ENCODE assay signal across 14 cellular contexts in the genomic region with DNA sequence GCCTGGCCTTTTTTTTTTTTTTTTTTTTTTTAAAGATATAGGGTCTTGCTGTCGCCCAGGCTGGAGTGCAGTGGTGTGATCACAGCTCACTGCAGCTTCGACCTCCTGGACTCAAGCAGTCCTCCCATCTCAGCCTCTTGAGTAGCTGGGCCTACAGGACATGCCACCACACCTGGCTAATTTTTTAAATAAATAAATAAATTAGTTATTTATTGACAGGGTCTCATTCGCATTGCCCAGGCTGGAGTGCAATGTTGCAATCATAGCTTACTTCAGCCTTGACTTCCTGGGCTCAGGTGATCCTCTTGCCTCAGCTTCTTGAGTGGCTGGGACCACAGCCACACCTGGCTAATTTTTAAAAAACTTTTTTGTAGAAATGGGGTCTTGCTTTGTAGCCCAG.
"Had no signal": no experiment of that assay in that cellular context is flagged by ENCODE, and none has a peak within 500 bp of the region (broad histone marks: within the 10 kb centered on the region; RNA-seq: fewer than 3 reads in every experiment).

No MANE protein-coding gene starts in this region.

- H3K9me3 ChIP-seq: left ventricle myocardium inferior, ovary, tibial nerve had no signal

- H3K4me3 Mint-ChIP-seq: activated CD4-positive, alpha-beta T cell treated with anti-CD3 and anti-CD28 coated beads, Interleukin-2, amount 10 ng/mL, durations not matched to agents 7 days and 5 days; activated naive CD8-positive, alpha-beta T cell treated with anti-CD3 and anti-CD28 coated beads, Interleukin-2, amount 10 ng/mL, durations not matched to agents 7 days and 5 days; activated T-helper 1 cell treated with anti-CD3 and anti-CD28 coated beads, Interleukin-12 subunit alpha, Interleukin-12 subunit beta, Interleukin-2, Interleukin-4 antibody, amounts not matched to agents 30 ng/mL and 10 ng/mL and 1 ng/mL, durations not matched to agents 14 hours and 24 hours and 36 hours; neural crest cell; T-helper 2 cell treated with Interferon-gamma antibody and Interleukin-4, amounts not matched to agents 5 μg/mL and 100 μg/mL, for 36 hours had no signal

- H3K9me3 Mint-ChIP-seq: activated CD4-positive, alpha-beta T cell treated with anti-CD3 and anti-CD28 coated beads, Interleukin-2, amount 10 ng/mL, durations not matched to agents 7 days and 5 days; activated naive CD8-positive, alpha-beta T cell treated with anti-CD3 and anti-CD28 coated beads, Interleukin-2, amount 10 ng/mL, durations not matched to agents 7 days and 5 days; activated T-helper 1 cell treated with anti-CD3 and anti-CD28 coated beads, Interleukin-12 subunit alpha, Interleukin-12 subunit beta, Interleukin-2, Interleukin-4 antibody, amounts not matched to agents 30 ng/mL and 10 ng/mL and 1 ng/mL, durations not matched to agents 14 hours and 24 hours and 36 hours; neural crest cell; T-helper 2 cell treated with Interferon-gamma antibody and Interleukin-4, amounts not matched to agents 5 μg/mL and 100 μg/mL, for 36 hours had no signal

- H3K4me3 ChIP-seq: left ventricle myocardium inferior, ovary, tibial nerve had no signal

- H3K36me3 ChIP-seq: ovary had no signal

- H3K27me3 Mint-ChIP-seq: activated CD4-positive, alpha-beta T cell treated with anti-CD3 and anti-CD28 coated beads, Interleukin-2, amount 10 ng/mL, durations not matched to agents 7 days and 5 days; activated naive CD8-positive, alpha-beta T cell treated with anti-CD3 and anti-CD28 coated beads, Interleukin-2, amount 10 ng/mL, durations not matched to agents 7 days and 5 days had no signal

- H3K27me3 ChIP-seq: ovary, tibial nerve had no signal

- DNase-seq: activated CD4-positive, alpha-beta T cell treated with anti-CD3 and anti-CD28 coated beads, Interleukin-2, amount 10 ng/mL, durations not matched to agents 7 days and 5 days; activated CD8-positive, alpha-beta memory T cell treated with anti-CD3 and anti-CD28 coated beads for 24 hours; activated naive CD8-positive, alpha-beta T cell treated with anti-CD3 and anti-CD28 coated beads, Interleukin-2, amount 10 ng/mL, durations not matched to agents 7 days and 5 days; anterior cingulate cortex; dermis blood vessel endothelial cell; left ventricle myocardium inferior; midbrain; ovary; stimulated activated CD4-positive, alpha-beta T cell treated with anti-CD3 and anti-CD28 coated beads, Interleukin-4, amount 100 ng/mL, for 24 hours; stimulated activated naive CD4-positive, alpha-beta T cell had no signal

- H3K27ac Mint-ChIP-seq: activated CD4-positive, alpha-beta T cell treated with anti-CD3 and anti-CD28 coated beads, Interleukin-2, amount 10 ng/mL, durations not matched to agents 7 days and 5 days; activated naive CD8-positive, alpha-beta T cell treated with anti-CD3 and anti-CD28 coated beads, Interleukin-2, amount 10 ng/mL, durations not matched to agents 7 days and 5 days; activated T-helper 1 cell treated with anti-CD3 and anti-CD28 coated beads, Interleukin-12 subunit alpha, Interleukin-12 subunit beta, Interleukin-2, Interleukin-4 antibody, amounts not matched to agents 30 ng/mL and 10 ng/mL and 1 ng/mL, durations not matched to agents 14 hours and 24 hours and 36 hours; T-helper 2 cell treated with Interferon-gamma antibody and Interleukin-4, amounts not matched to agents 5 μg/mL and 100 μg/mL, for 36 hours had no signal

- H3K27ac ChIP-seq: left ventricle myocardium inferior, ovary, tibial nerve had no signal
